10 cellular contexts compared by ENCODE assay signal in genomic region chr7:926061-927030, GRCh38. TPM values are rescaled to one million over a fixed set of nuclear protein-coding genes. Genes with fewer than 3 reads are reported as not detected.
A peak's percentile ranks its signal among the peaks of the same experiment; 100 is the strongest.
DNase-seq lines count a peak whose midpoint lies in the region; ATAC-seq, FAIRE-seq and TF ChIP-seq lines count a peak whose summit lies in the region.
"Had no signal": no experiment of that assay in that cellular context is flagged by ENCODE, and none has a peak within 500 bp of the region (broad histone marks: within the 10 kb centered on the region; RNA-seq: fewer than 3 reads in every experiment).

No MANE protein-coding gene starts in this region.

- no peak overlapping the region for H2BK5ac ChIP-seq in IMR-90 (ENCODE audit: low read depth, low read length, poor library complexity, severe bottlenecking)

- no peaks in the 10 kb centered on the region for H3K9me3 Mint-ChIP-seq in osteocyte (ENCODE audit: unreplicated experiment)

- no peak overlapping the region for H3K27ac ChIP-seq in IMR-90 (ENCODE audit: insufficient read depth, low read length)
- peak overlapping the region; percentile 94 for H3K27ac ChIP-seq in colonic mucosa
- H3K27ac ChIP-seq: uterus had no signal

- H3K9me3 ChIP-seq in IMR-90 (ENCODE audit: control insufficient read depth, insufficient read depth, low read length) (no peaks in the 10 kb centered on the region), colonic mucosa (no peaks in the 10 kb centered on the region)
- H3K9me3 ChIP-seq: uterus had no signal

- H3K18ac ChIP-seq in IMR-90 (ENCODE audit: low read depth, low read length) = no peak overlapping the region

- no peak overlapping the region for H2BK20ac ChIP-seq in IMR-90 (ENCODE audit: low read depth, low read length)

- no peak overlapping the region for H3K4me3 Mint-ChIP-seq in osteocyte (ENCODE audit: unreplicated experiment)

- H3K9me1 ChIP-seq in IMR-90 (ENCODE audit: insufficient read depth, low read length) = no peaks in the 10 kb centered on the region

- POLR2A ChIA-PET in IMR-90 (lab: Charles Lee; ENCODE audit: unreplicated experiment) = no interaction called here

- ATAC-seq in IMR-90 (ENCODE audit: low read depth) = no peak
- no peak for ATAC-seq in HG03565 (IDR thresholded peaks at IDR 0.05; ENCODE audit: unreplicated experiment)

- no peak overlapping the region for H3K23ac ChIP-seq in IMR-90 (ENCODE audit: low read depth, low read length)

- dilution Hi-C loops in IMR-90 (cut with HindIII; ENCODE audit: low sequenced_read_pairs, unreplicated experiment) = no loop called here

- H3K4me3 ChIP-seq in IMR-90 (ENCODE audit: insufficient read depth, low read depth, low read length) (no peak overlapping the region), colonic mucosa (no peak overlapping the region)
- H3K4me3 ChIP-seq: uterus had no signal

- 93% methylated on average over 16 of the region's 47 CpGs; no CpG with 5 or more reads in 1 of the 2 experiments for WGBS in IMR-90 (ENCODE audit: extremely low coverage in 2 of 2, insufficient read length in 1 of 2), 2 experiments

- H4K8ac ChIP-seq in IMR-90 (ENCODE audit: low read depth in 2 of 2, low read length in 2 of 2) = no peak overlapping the region

- H3K27ac Mint-ChIP-seq in osteocyte (ENCODE audit: unreplicated experiment) = no peak overlapping the region

- no peak overlapping the region for H4K91ac ChIP-seq in IMR-90 (ENCODE audit: insufficient read depth, low read depth, low read length)

- no peak overlapping the region for H2BK120ac ChIP-seq in IMR-90 (ENCODE audit: low read depth, low read length)

- H2BK15ac ChIP-seq in IMR-90 (ENCODE audit: low read depth, low read length) = no peak overlapping the region

- CTCF ChIA-PET in IMR-90 (lab: Yijun Ruan, JAX) = no interaction called here

- no peak overlapping the region for H2AK9ac ChIP-seq in IMR-90 (replicated peaks; ENCODE audit: low read depth, low read length, poor library complexity)

- H3K36me3 ChIP-seq in IMR-90 (ENCODE audit: control insufficient read depth, insufficient read depth, low read length) (no peaks in the 10 kb centered on the region), colonic mucosa (no peaks in the 10 kb centered on the region)
- H3K36me3 ChIP-seq: uterus had no signal

- BruUV-seq in IMR-90 (replicated peaks; lab: Mats Ljungman, UMichigan) = no TSS peak

- H3K27me3 ChIP-seq in IMR-90 (ENCODE audit: control insufficient read depth, insufficient read depth, low read length) (no peaks in the 10 kb centered on the region), colonic mucosa (no peaks in the 10 kb centered on the region)
- H3K27me3 ChIP-seq: uterus had no signal

- FAIRE-seq in D721Med (lab: Jason Lieb, UNC) = no peak
- FAIRE-seq: colon had no signal

- H3K4ac ChIP-seq in IMR-90 (ENCODE audit: low read depth, low read length) = no peak overlapping the region

- DNase-seq in IMR-90 = no peak
- peak; percentile 92 for DNase-seq in colonic mucosa
- DNase-seq in osteocyte (ENCODE audit: extremely low spot score, unreplicated experiment) = peak; percentile 82
- no peak for DNase-seq in D721Med (ENCODE audit: insufficient read length, low spot score)
- DNase-seq in cortex of kidney (lab: John Stamatoyannopoulos, UW) = no peak
- DNase-seq: activated CD4-positive, alpha-beta T cell treated with anti-CD3 and anti-CD28 coated beads, Interleukin-2, amount 50 U/mL, for 1 hour had no signal

- H3K4me1 ChIP-seq in IMR-90 (ENCODE audit: control insufficient read depth, insufficient read depth, low read length) = peaks cover 9% of the 10 kb centered on the region
- H3K4me1 ChIP-seq in colonic mucosa = peaks cover 45% of the 10 kb centered on the region

- TF ChIP-seq POLR2A in IMR-90 (IDR thresholded peaks at IDR 0.05; ENCODE audit: low read depth, low read length) = no peak

- H3K14ac ChIP-seq in IMR-90 (replicated peaks; ENCODE audit: low read depth, low read length) = no peak overlapping the region

- peaks cover 2% of the 10 kb centered on the region for H3K27me3 Mint-ChIP-seq in osteocyte (ENCODE audit: unreplicated experiment)

- no peaks in the 10 kb centered on the region for H3K79me1 ChIP-seq in IMR-90 (ENCODE audit: low read depth in 1 of 2, low read length in 2 of 2)

- H3K36me3 Mint-ChIP-seq in osteocyte (ENCODE audit: unreplicated experiment) = no peaks in the 10 kb centered on the region

- in situ Hi-C loops in IMR-90 (cut with MboI; ENCODE audit: low sequenced_read_pairs) = no loop called here

- H3K56ac ChIP-seq in IMR-90 (ENCODE audit: extremely low read depth, insufficient read depth, low read length) = no peak overlapping the region

- H4K20me1 ChIP-seq in IMR-90 (ENCODE audit: insufficient read depth, low read length) = no peaks in the 10 kb centered on the region

- H3K4me1 Mint-ChIP-seq in osteocyte (ENCODE audit: unreplicated experiment) = peaks cover 11% of the 10 kb centered on the region

- TF ChIP-seq CTCF in IMR-90 (conservative IDR thresholded peaks at IDR 0.05; ENCODE audit: low read depth, low read length) (no peak), colonic mucosa (IDR thresholded peaks at IDR 0.05) (no peak), osteocyte (IDR thresholded peaks at IDR 0.05) (no peak), D721Med (IDR thresholded peaks at IDR 0.05; ENCODE audit: insufficient read depth, missing control alignments) (no peak)

- H3K9ac ChIP-seq in IMR-90 (ENCODE audit: low read depth, low read length) = no peak overlapping the region
- H3K9ac ChIP-seq in colonic mucosa (ENCODE audit: low read depth in 2 of 2, low read length in 2 of 2) = peak overlapping the region; percentile 54 to 91

- no peak for TF ChIP-seq RAD21 in IMR-90 (IDR thresholded peaks at IDR 0.05; ENCODE audit: low read length)

- H2AK5ac ChIP-seq in IMR-90 (ENCODE audit: low read depth, low read length) = no peak overlapping the region

- H3K4me2 ChIP-seq in IMR-90 (ENCODE audit: low read depth, low read length) = no peak overlapping the region

- H4K5ac ChIP-seq in IMR-90 (ENCODE audit: low read depth, low read length) = no peak overlapping the region

- peak overlapping the region; percentile 11 for H2AFZ ChIP-seq in IMR-90 (replicated peaks; ENCODE audit: low read length, poor library complexity)

- intact Hi-C loops in IMR-90 (cut with micrococcal nuclease) (no loop called here), colonic mucosa (cut with DNase I) (no loop called here)

TF ChIP-seq in IMR-90, 13 proteins besides CTCF, POLR2A, EP300 and RAD21:
- TF ChIP-seq MAZ (IDR thresholded peaks at IDR 0.05; ENCODE audit: borderline replicate concordance, low read depth, low read length) = no peak
- TF ChIP-seq SMC3 (IDR thresholded peaks at IDR 0.05; ENCODE audit: low read depth, low read length) = no peak
- TF ChIP-seq MXI1 (IDR thresholded peaks at IDR 0.05; ENCODE audit: borderline replicate concordance, low read depth, low read length) = no peak
- no peak for TF ChIP-seq CEBPB (IDR thresholded peaks at IDR 0.05; ENCODE audit: low read depth, low read length)
- TF ChIP-seq RCOR1 (IDR thresholded peaks at IDR 0.05; ENCODE audit: insufficient replicate concordance, low read length) = no peak
- TF ChIP-seq FOS (IDR thresholded peaks at IDR 0.05; ENCODE audit: low read depth, low read length) = no peak
- no peak for TF ChIP-seq BHLHE40 (IDR thresholded peaks at IDR 0.05; ENCODE audit: low read depth, low read length)
- no peak for TF ChIP-seq RFX5 (IDR thresholded peaks at IDR 0.05; ENCODE audit: low read depth, low read length)
- no peak for TF ChIP-seq NFE2L2 (IDR thresholded peaks at IDR 0.05; ENCODE audit: low read depth, low read length)
- TF ChIP-seq MAFK (IDR thresholded peaks at IDR 0.05; ENCODE audit: low read depth, low read length) = no peak
TF ChIP-seq in IMR-90: peak in this region for 0.

RNA-seq across cellular contexts. Expression of gene ADAP1, which starts 28.1 kb away (rescaled TPM):
- total RNA-seq in IMR-90 (2012; rRNA removed) (1.4 and 2.2 TPM in 2 replicates), colonic mucosa (100 to 1,000 TPM; 107 to 201 TPM), osteocyte (5.8 and 7.0 TPM in 2 replicates)
- 1.9 and 2.0 TPM in 2 replicates for polyA plus RNA-seq in IMR-90 (2012; rRNA removed)
- 1.3 and 2.4 TPM in 2 replicates for polyA plus RNA-seq in IMR-90 (2012; cell fraction: cytosol; rRNA removed)
- 2.9 and 5.6 TPM in 2 replicates for polyA plus RNA-seq in IMR-90 (2012; cell fraction: nucleus; rRNA removed; ENCODE audit: low replicate concordance)

RNA-seq across cellular contexts. Expression of gene COX19, which starts 49.0 kb away (rescaled TPM):
- total RNA-seq in IMR-90 (2012; rRNA removed) (3.9 and 6.4 TPM in 2 replicates), colonic mucosa (10 to 100 TPM; 11.6 to 16.5 TPM), osteocyte (11.2 and 11.4 TPM in 2 replicates)
- 7.3 and 7.8 TPM in 2 replicates for polyA plus RNA-seq in IMR-90 (2012; rRNA removed)
- 4.9 and 5.4 TPM in 2 replicates for polyA plus RNA-seq in IMR-90 (2012; cell fraction: cytosol; rRNA removed)
- 18.9 and 24.1 TPM in 2 replicates for polyA plus RNA-seq in IMR-90 (2012; cell fraction: nucleus; rRNA removed; ENCODE audit: low replicate concordance)

RNA-seq across cellular contexts. Expression of gene GET4, which starts 50.0 kb away (rescaled TPM):
- total RNA-seq in IMR-90 (2012; rRNA removed) = 10.6 and 11.3 TPM in 2 replicates
- 30.9 and 37.2 TPM in 2 replicates for polyA plus RNA-seq in IMR-90 (2012; rRNA removed)
- 25.9 and 35.9 TPM in 2 replicates for polyA plus RNA-seq in IMR-90 (2012; cell fraction: cytosol; rRNA removed)
- polyA plus RNA-seq in IMR-90 (2012; cell fraction: nucleus; rRNA removed; ENCODE audit: low replicate concordance) = 104 and 238 TPM in 2 replicates
- 10 to 100 TPM; 33.0 to 35.9 TPM for total RNA-seq in colonic mucosa
- total RNA-seq in osteocyte = 33.7 and 36.4 TPM in 2 replicates

RNA-seq across cellular contexts. Expression of gene CYP2W1, which starts 56.6 kb away (rescaled TPM):
- total RNA-seq in IMR-90 (2012; rRNA removed) (not detected in 2 replicates), colonic mucosa (1 to 10 TPM; 2.7 to 4.5 TPM), osteocyte (not detected in 2 replicates)
- not detected in 2 replicates for polyA plus RNA-seq in IMR-90 (2012; rRNA removed)
- 0.03 TPM in 2 replicates for polyA plus RNA-seq in IMR-90 (2012; cell fraction: cytosol; rRNA removed)
- 0.13 and 0.48 TPM in 2 replicates for polyA plus RNA-seq in IMR-90 (2012; cell fraction: nucleus; rRNA removed; ENCODE audit: low replicate concordance)
- total RNA-seq: Daoy had no signal

Comparison
In these comparisons a context has a peak if more than half of its experiments do, and no peak if none do; other contexts are left out.
1. DNase-seq: peak in colonic mucosa (single experiment) and osteocyte (single experiment); none in IMR-90 (single experiment), D721Med (single experiment) and cortex of kidney (single experiment).
2. RNA of gene ADAP1, which starts 28.1 kb away (total RNA-seq): 107 to 201 TPM in colonic mucosa; 5.8 to 7.0 TPM in osteocyte and 1.4 to 2.2 TPM in IMR-90; every median in the first group is over 10 times any median in the second.